ENCODE assay signal across 1 cellular context in genomic region chr5:110476164-110476563, GRCh38.
TF ChIP-seq lines count a peak whose summit lies in the region.

No MANE protein-coding gene starts in this region.

TF ChIP-seq in GM23338, 12 proteins besides CTCF, POLR2A, EP300 and RAD21 (continued from another document):
- TF ChIP-seq, protein P1, sequence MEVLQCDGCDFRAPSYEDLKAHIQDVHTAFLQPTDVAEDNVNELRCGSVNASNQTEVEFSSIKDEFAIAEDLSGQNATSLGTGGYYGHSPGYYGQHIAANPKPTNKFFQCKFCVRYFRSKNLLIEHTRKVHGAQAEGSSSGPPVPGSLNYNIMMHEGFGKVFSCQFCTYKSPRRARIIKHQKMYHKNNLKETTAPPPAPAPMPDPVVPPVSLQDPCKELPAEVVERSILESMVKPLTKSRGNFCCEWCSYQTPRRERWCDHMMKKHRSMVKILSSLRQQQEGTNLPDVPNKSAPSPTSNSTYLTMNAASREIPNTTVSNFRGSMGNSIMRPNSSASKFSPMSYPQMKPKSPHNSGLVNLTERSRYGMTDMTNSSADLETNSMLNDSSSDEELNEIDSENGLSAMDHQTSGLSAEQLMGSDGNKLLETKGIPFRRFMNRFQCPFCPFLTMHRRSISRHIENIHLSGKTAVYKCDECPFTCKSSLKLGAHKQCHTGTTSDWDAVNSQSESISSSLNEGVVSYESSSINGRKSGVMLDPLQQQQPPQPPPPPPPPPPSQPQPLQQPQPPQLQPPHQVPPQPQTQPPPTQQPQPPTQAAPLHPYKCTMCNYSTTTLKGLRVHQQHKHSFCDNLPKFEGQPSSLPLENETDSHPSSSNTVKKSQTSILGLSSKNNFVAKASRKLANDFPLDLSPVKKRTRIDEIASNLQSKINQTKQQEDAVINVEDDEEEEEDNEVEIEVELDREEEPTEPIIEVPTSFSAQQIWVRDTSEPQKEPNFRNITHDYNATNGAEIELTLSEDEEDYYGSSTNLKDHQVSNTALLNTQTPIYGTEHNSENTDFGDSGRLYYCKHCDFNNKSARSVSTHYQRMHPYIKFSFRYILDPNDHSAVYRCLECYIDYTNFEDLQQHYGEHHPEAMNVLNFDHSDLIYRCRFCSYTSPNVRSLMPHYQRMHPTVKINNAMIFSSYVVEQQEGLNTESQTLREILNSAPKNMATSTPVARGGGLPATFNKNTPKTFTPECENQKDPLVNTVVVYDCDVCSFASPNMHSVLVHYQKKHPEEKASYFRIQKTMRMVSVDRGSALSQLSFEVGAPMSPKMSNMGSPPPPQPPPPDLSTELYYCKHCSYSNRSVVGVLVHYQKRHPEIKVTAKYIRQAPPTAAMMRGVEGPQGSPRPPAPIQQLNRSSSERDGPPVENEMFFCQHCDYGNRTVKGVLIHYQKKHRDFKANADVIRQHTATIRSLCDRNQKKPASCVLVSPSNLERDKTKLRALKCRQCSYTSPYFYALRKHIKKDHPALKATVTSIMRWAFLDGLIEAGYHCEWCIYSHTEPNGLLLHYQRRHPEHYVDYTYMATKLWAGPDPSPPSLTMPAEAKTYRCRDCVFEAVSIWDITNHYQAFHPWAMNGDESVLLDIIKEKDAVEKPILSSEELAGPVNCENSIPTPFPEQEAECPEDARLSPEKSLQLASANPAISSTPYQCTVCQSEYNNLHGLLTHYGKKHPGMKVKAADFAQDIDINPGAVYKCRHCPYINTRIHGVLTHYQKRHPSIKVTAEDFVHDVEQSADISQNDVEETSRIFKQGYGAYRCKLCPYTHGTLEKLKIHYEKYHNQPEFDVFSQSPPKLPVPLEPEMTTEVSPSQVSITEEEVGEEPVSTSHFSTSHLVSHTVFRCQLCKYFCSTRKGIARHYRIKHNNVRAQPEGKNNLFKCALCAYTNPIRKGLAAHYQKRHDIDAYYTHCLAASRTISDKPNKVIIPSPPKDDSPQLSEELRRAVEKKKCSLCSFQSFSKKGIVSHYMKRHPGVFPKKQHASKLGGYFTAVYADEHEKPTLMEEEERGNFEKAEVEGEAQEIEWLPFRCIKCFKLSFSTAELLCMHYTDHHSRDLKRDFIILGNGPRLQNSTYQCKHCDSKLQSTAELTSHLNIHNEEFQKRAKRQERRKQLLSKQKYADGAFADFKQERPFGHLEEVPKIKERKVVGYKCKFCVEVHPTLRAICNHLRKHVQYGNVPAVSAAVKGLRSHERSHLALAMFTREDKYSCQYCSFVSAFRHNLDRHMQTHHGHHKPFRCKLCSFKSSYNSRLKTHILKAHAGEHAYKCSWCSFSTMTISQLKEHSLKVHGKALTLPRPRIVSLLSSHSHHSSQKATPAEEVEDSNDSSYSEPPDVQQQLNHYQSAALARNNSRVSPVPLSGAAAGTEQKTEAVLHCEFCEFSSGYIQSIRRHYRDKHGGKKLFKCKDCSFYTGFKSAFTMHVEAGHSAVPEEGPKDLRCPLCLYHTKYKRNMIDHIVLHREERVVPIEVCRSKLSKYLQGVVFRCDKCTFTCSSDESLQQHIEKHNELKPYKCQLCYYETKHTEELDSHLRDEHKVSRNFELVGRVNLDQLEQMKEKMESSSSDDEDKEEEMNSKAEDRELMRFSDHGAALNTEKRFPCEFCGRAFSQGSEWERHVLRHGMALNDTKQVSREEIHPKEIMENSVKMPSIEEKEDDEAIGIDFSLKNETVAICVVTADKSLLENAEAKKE (CRISPR knock-in tag; IDR thresholded peaks at IDR 0.05): no peak
- TF ChIP-seq JUNB (IDR thresholded peaks at IDR 0.05; ENCODE audit: unreplicated experiment) (no peak), ZNF331 (CRISPR knock-in tag; IDR thresholded peaks at IDR 0.05; ENCODE audit: low read depth) (no peak), EZH2phosphoT487 (IDR thresholded peaks at IDR 0.05; ENCODE audit: unreplicated experiment) (no peak), CREB1 (CRISPR knock-in tag; IDR thresholded peaks at IDR 0.05; ENCODE audit: low read depth) (no peak), NANOG (IDR thresholded peaks at IDR 0.05; ENCODE audit: borderline replicate concordance) (no peak), STAT1 (IDR thresholded peaks at IDR 0.05; ENCODE audit: unreplicated experiment) (no peak)
- TF ChIP-seq, protein P2, sequence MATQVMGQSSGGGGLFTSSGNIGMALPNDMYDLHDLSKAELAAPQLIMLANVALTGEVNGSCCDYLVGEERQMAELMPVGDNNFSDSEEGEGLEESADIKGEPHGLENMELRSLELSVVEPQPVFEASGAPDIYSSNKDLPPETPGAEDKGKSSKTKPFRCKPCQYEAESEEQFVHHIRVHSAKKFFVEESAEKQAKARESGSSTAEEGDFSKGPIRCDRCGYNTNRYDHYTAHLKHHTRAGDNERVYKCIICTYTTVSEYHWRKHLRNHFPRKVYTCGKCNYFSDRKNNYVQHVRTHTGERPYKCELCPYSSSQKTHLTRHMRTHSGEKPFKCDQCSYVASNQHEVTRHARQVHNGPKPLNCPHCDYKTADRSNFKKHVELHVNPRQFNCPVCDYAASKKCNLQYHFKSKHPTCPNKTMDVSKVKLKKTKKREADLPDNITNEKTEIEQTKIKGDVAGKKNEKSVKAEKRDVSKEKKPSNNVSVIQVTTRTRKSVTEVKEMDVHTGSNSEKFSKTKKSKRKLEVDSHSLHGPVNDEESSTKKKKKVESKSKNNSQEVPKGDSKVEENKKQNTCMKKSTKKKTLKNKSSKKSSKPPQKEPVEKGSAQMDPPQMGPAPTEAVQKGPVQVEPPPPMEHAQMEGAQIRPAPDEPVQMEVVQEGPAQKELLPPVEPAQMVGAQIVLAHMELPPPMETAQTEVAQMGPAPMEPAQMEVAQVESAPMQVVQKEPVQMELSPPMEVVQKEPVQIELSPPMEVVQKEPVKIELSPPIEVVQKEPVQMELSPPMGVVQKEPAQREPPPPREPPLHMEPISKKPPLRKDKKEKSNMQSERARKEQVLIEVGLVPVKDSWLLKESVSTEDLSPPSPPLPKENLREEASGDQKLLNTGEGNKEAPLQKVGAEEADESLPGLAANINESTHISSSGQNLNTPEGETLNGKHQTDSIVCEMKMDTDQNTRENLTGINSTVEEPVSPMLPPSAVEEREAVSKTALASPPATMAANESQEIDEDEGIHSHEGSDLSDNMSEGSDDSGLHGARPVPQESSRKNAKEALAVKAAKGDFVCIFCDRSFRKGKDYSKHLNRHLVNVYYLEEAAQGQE (IDR thresholded peaks at IDR 0.05; ENCODE audit: unreplicated experiment): no peak
TF ChIP-seq in GM23338: peak in this region for 0.
